ENCODE assay signal across 1 cellular context in genomic region chr9:35452481-35452880, GRCh38.
TF ChIP-seq lines count a peak whose summit lies in the region.

No MANE protein-coding gene starts in this region.

TF ChIP-seq in WTC11, 78 proteins besides CTCF, POLR2A, EP300 and RAD21 (continued from another document):
- TF ChIP-seq NR3C1 (CRISPR knock-in tag; conservative IDR thresholded peaks at IDR 0.05; ENCODE audit: low read depth) = no peak
- TF ChIP-seq ZSCAN18 (CRISPR knock-in tag; IDR thresholded peaks at IDR 0.05) = no peak
- no peak for TF ChIP-seq ZNF138 (CRISPR knock-in tag; conservative IDR thresholded peaks at IDR 0.05)
- TF ChIP-seq ZNF425 (CRISPR knock-in tag; conservative IDR thresholded peaks at IDR 0.05) = no peak
- TF ChIP-seq MAX (CRISPR knock-in tag; IDR thresholded peaks at IDR 0.05) = no peak
